ENCODE assay signal across 1 cellular context in the genomic region with DNA sequence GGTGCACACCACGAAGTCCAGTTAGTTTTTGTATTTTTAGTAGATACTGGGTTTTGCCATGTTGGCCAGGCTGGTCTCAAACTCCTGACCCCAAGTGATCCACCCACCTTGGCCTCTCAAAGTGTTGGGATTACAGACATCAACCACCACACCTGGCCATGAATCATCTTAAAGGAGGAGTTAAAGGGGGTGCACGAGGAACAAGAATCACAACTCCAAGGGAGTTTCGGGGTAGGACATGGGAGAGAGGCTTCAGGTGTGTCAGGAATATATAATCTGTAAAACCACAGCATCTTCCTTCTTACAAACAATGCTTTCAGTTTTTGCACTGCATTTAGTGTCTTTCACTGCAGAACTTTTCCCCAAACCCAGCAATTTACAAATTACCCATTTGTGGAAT.
TF ChIP-seq lines count a peak whose summit lies in the region.

No MANE protein-coding gene starts in this region.

TF ChIP-seq in IMR-90, 13 proteins besides CTCF, POLR2A, EP300 and RAD21 (continued from another document):
- TF ChIP-seq, protein P1, sequence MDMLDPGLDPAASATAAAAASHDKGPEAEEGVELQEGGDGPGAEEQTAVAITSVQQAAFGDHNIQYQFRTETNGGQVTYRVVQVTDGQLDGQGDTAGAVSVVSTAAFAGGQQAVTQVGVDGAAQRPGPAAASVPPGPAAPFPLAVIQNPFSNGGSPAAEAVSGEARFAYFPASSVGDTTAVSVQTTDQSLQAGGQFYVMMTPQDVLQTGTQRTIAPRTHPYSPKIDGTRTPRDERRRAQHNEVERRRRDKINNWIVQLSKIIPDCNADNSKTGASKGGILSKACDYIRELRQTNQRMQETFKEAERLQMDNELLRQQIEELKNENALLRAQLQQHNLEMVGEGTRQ (IDR thresholded peaks at IDR 0.05; ENCODE audit: low read depth, low read length), result no peak
- TF ChIP-seq BHLHE40 (IDR thresholded peaks at IDR 0.05; ENCODE audit: low read depth, low read length) (no peak), FOS (IDR thresholded peaks at IDR 0.05; ENCODE audit: low read depth, low read length) (no peak), MAZ (IDR thresholded peaks at IDR 0.05; ENCODE audit: borderline replicate concordance, low read depth, low read length) (no peak), RFX5 (IDR thresholded peaks at IDR 0.05; ENCODE audit: low read depth, low read length) (no peak), MXI1 (IDR thresholded peaks at IDR 0.05; ENCODE audit: borderline replicate concordance, low read depth, low read length) (no peak), MAFK (IDR thresholded peaks at IDR 0.05; ENCODE audit: low read depth, low read length) (no peak)
